ENCODE assay signal across 8 cellular contexts in the genomic region with DNA sequence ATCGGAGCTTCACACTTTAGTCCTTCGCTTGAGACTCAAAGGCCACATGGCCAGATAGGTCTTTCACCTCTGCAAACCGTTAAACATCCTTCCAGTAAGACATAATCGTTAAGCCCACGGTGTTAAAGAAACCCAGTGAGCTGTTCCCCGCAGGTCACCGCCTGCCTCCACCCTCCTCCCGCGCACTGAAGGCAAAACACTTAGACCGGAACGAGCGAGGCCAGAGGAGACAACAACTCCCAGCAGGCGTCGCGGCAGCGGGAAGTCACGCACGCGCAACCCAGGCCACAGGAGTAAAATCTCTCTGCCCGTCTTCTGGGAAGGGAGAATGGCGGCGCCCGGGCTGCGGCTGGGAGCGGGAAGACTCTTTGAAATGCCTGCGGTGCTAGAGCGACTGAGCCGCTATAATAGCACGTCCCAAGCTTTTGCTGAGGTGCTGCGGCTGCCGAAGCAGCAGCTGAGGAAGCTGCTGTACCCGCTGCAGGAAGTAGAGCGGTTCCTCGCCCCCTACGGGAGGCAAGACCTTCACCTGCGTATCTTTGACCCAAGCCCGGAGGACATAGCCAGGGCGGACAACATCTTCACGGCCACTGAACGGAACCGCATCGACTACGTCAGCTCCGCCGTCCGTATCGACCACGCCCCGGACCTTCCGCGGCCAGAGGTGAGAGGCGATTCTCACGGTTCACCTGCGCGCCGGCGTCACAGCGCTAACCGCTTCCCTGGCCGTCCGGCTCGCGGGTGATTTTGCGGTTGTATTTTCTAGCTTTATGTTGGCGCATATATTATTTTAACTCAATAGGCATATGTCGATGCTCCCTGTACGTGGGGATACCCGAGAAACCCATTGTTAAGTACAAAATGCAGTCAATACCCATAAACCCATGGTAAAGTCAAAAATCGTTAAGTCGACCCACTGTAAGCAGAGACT. TPM values are rescaled to one million over a fixed set of nuclear protein-coding genes. Genes with fewer than 3 reads are reported as not detected.
DNase-seq lines count a peak whose midpoint lies in the region; ATAC-seq and TF ChIP-seq lines count a peak whose summit lies in the region.

GTPBP8 (plus strand) TSS at position 313 of the 931 bp plus-strand sequence; CDS start at position 329, 16 bp downstream.

- intact Hi-C loops in right cardiac atrium (cut with DNase I), result no loop called here
- intact Hi-C loops in uterus (cut with DNase I; ENCODE audit: low total_unique reads), result no loop called here

- DNase-seq in NCI-H187 (lab: John Stamatoyannopoulos, UW) (peak; percentile 79), T-helper 2 cell (peak; percentile 58 to 95 (median 76)), anterior cingulate cortex (lab: John Stamatoyannopoulos, UW) (peak; percentile 59 to 92 (median 86)), right cardiac atrium (peak; percentile 93 to 96 (median 96)), pulmonary artery endothelial cell (ENCODE audit: low read depth, low spot score) (peak; percentile 75), uterus (peak; percentile 88)

- TF ChIP-seq POLR2A in uterus (IDR thresholded peaks at IDR 0.05), result peak; percentile 80 to 88

- 1% methylated on average over 70 of the region's 70 CpGs for WGBS in right cardiac atrium

- H3K4me1 ChIP-seq in right cardiac atrium (ENCODE audit: control insufficient read depth, insufficient read depth, low read length), result no peaks in the 10 kb centered on the region
- H3K4me1 ChIP-seq in uterus, result no peaks in the 10 kb centered on the region

- no peaks in the 10 kb centered on the region for H3K27me3 ChIP-seq in right cardiac atrium (ENCODE audit: control insufficient read depth, insufficient read depth)
- no peaks in the 10 kb centered on the region for H3K27me3 ChIP-seq in uterus

- H3K4me3 ChIP-seq in right cardiac atrium (ENCODE audit: low read length) (peak within 1 kb of the TSS; percentile 89), uterus (peak within 1 kb of the TSS; percentile 81 to 83)

- ATAC-seq in GM18498 (IDR thresholded peaks at IDR 0.05; ENCODE audit: unreplicated experiment) (peak; percentile 96), HG02938 (IDR thresholded peaks at IDR 0.05; ENCODE audit: unreplicated experiment) (peak; percentile 92), right cardiac atrium (peak; percentile 98 to 99)

- no peaks in the 10 kb centered on the region for H3K36me3 ChIP-seq in uterus

- no peaks in the 10 kb centered on the region for H3K9me3 ChIP-seq in right cardiac atrium (ENCODE audit: control insufficient read depth, low read length)
- H3K9me3 ChIP-seq in uterus, result no peaks in the 10 kb centered on the region

- H3K27ac ChIP-seq in right cardiac atrium (ENCODE audit: low read length) (peak within 1 kb of the TSS; percentile 98), uterus (peak within 1 kb of the TSS; percentile 94 to 96)

- peak in 3 of 4 experiments; percentile 15 to 25 (median 16) for TF ChIP-seq CTCF in uterus (IDR thresholded peaks at IDR 0.05)

RNA-seq across cellular contexts. Expression of gene GTPBP8, which starts in this region (rescaled TPM):
- total RNA-seq in right cardiac atrium (10 to 100 TPM; 14.5 to 20.7 (median 19.7) TPM), pulmonary artery endothelial cell (42.8 and 49.7 TPM in 2 replicates), uterus (10 to 100 TPM in 3 of 4 donors, 1 to 10 TPM in 1; 5.4 to 37.6 (median 18.4) TPM)
- 12.6 TPM for polyA plus RNA-seq in right cardiac atrium

Comparison
In these comparisons a context has a peak if more than half of its experiments do, and no peak if none do; other contexts are left out.
1. Peak in every context shown above with its lines: DNase-seq, ATAC-seq, H3K4me3 ChIP-seq and H3K27ac ChIP-seq.